8 cellular contexts compared by ENCODE assay signal in genomic region chr21:36966846-36967657, GRCh38. TPM values are rescaled to one million over a fixed set of nuclear protein-coding genes. Genes with fewer than 3 reads are reported as not detected.
DNase-seq lines count a peak whose midpoint lies in the region; ATAC-seq and TF ChIP-seq lines count a peak whose summit lies in the region.

No MANE protein-coding gene starts in this region.

- no peaks in the 10 kb centered on the region for H4K20me1 ChIP-seq in hepatocyte (ENCODE audit: insufficient read depth, poor library complexity, severe bottlenecking)

- POLR2A ChIA-PET in activated CD4-positive, alpha-beta memory T cell treated with anti-CD3 and anti-CD28 coated beads for 36 hours (lab: Charles Lee): interaction anchor here (0.8 to 2.0 kb wide), 5 partner anchors 17 to 300 kb away, joined by 3 to 8 read pairs (median 3); partner anchors contain the start of gene VPS26C

- peaks cover 2% of the 10 kb centered on the region for H3K36me3 Mint-ChIP-seq in activated CD4-positive, alpha-beta memory T cell treated with anti-CD3 and anti-CD28 coated beads for 36 hours

- H3K27me3 Mint-ChIP-seq in activated CD4-positive, alpha-beta memory T cell treated with anti-CD3 and anti-CD28 coated beads for 36 hours: no peaks in the 10 kb centered on the region

- peaks cover 5% of the 10 kb centered on the region for H3K79me2 ChIP-seq in hepatocyte

- H2AFZ ChIP-seq in hepatocyte: peak overlapping the region; percentile 91

- H3K9me2 ChIP-seq in hepatocyte (replicated peaks; ENCODE audit: insufficient read depth): no peaks in the 10 kb centered on the region

- peak; percentile 3 for DNase-seq in AG08395 (ENCODE audit: low spot score)
- no peak for DNase-seq in activated CD4-positive, alpha-beta memory T cell treated with anti-CD3 and anti-CD28 coated beads for 36 hours
- DNase-seq in hepatocyte (ENCODE audit: low spot score): no peak
- DNase-seq in NCI-H2107 (lab: John Stamatoyannopoulos, UW): no peak
- DNase-seq in activated CD8-positive, alpha-beta memory T cell treated with anti-CD3 and anti-CD28 coated beads for 24 hours: no peak

- intact Hi-C loops in activated CD4-positive, alpha-beta memory T cell treated with anti-CD3 and anti-CD28 coated beads for 36 hours (cut with micrococcal nuclease): loop anchor here (2.0 to 5.0 kb wide), 3 partner anchors 22 to 106 kb away; partner anchors contain the start of genes PIGP, RIPPLY3 and TTC3

- H3K4me3 Mint-ChIP-seq in activated CD4-positive, alpha-beta memory T cell treated with anti-CD3 and anti-CD28 coated beads for 36 hours: peak overlapping the region; percentile 75

- no peak for TF ChIP-seq CTCF in hepatocyte (IDR thresholded peaks at IDR 0.05; ENCODE audit: poor library complexity)

- H3K27ac ChIP-seq in hepatocyte (peak overlapping the region; percentile 91), skin epidermis (peak overlapping the region in 20 of 21 experiments; percentile 39 to 90 (median 74))

- CTCF ChIA-PET in activated CD4-positive, alpha-beta memory T cell treated with anti-CD3 and anti-CD28 coated beads for 36 hours (lab: Charles Lee): interaction anchor here (1.2 to 4.2 kb wide), 7 partner anchors 10 to 597 kb away, joined by 3 to 51 read pairs (median 6); partner anchors contain the start of gene RIPPLY3

- peak overlapping the region; percentile 54 for H3K27ac Mint-ChIP-seq in activated CD4-positive, alpha-beta memory T cell treated with anti-CD3 and anti-CD28 coated beads for 36 hours

- no peaks in the 10 kb centered on the region for H3K27me3 ChIP-seq in hepatocyte

- H3K9me3 Mint-ChIP-seq in activated CD4-positive, alpha-beta memory T cell treated with anti-CD3 and anti-CD28 coated beads for 36 hours: no peaks in the 10 kb centered on the region

- 28% methylated on average over 10 of the region's 30 CpGs for WGBS in hepatocyte (ENCODE audit: low lambda C conversion rate, missing lambda C conversion rate)

- peak; percentile 33 for TF ChIP-seq POLR2A in GM18951 (IDR thresholded peaks at IDR 0.05; ENCODE audit: extremely low read depth, insufficient read depth, insufficient read length)

- in situ Hi-C loops in GM18951 (cut with MboI; ENCODE audit: low sequenced_read_pairs, unreplicated experiment): no loop called here

- H3K4me2 ChIP-seq in hepatocyte: peak overlapping the region; percentile 93

- ATAC-seq in HG03520 (IDR thresholded peaks at IDR 0.05; ENCODE audit: unreplicated experiment): peak; percentile 23

- H3K36me3 ChIP-seq in hepatocyte (replicated peaks; ENCODE audit: insufficient read depth, low read depth): no peaks in the 10 kb centered on the region

- H3K4me3 ChIP-seq in hepatocyte (peak overlapping the region; percentile 71), skin epidermis (peak overlapping the region; percentile 37 to 88 (median 56))

- no peaks in the 10 kb centered on the region for H3K9me3 ChIP-seq in hepatocyte (ENCODE audit: low read depth)

- H3K4me1 ChIP-seq in hepatocyte (ENCODE audit: insufficient read depth): peaks cover 7% of the 10 kb centered on the region

- H3K4me1 Mint-ChIP-seq in activated CD4-positive, alpha-beta memory T cell treated with anti-CD3 and anti-CD28 coated beads for 36 hours (ENCODE audit: low read depth): peaks cover 12% of the 10 kb centered on the region

RNA-seq across cellular contexts. Expression of gene HLCS, which starts 0.6 kb away (rescaled TPM):
- 10 to 100 TPM; 12.7 to 17.5 TPM for total RNA-seq in activated CD4-positive, alpha-beta memory T cell treated with anti-CD3 and anti-CD28 coated beads for 36 hours
- 16.7 and 30.4 TPM in 2 replicates for total RNA-seq in hepatocyte
- polyA plus RNA-seq in hepatocyte: 9.2 and 10.6 TPM in 2 replicates

RNA-seq across cellular contexts. Expression of gene RIPPLY3, which starts 39.5 kb away (rescaled TPM):
- total RNA-seq in activated CD4-positive, alpha-beta memory T cell treated with anti-CD3 and anti-CD28 coated beads for 36 hours: under 1 TPM; 0.26 to 0.27 TPM
- 0.17 TPM in 1 of 2 replicates, not detected in the other for total RNA-seq in hepatocyte
- polyA plus RNA-seq in hepatocyte: 0.11 and 1.0 TPM in 2 replicates
